ENCODE assay signal across 16 cellular contexts in the genomic region with DNA sequence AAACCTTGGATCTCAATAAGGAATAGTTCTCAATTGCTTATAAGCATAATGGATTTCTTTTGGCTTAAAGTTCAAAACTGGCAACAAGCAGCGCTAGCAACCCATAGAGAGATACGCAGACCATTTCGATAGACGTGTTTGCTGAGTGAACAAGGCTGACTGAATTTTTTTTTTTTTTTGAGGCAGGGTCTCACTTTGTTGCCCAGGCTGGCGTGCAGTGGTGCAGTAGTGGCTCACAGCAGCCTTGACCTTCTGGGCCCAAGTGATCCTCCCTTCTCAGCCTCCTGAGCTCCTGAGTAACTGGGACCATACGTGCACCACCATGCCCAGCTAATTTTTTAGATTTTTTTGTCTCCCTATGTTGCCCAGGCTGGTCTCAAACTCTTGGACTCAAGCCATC. TPM values are rescaled to one million over a fixed set of nuclear protein-coding genes. Genes with fewer than 3 reads are reported as not detected.
DNase-seq lines count a peak whose midpoint lies in the region; ATAC-seq, FAIRE-seq and TF ChIP-seq lines count a peak whose summit lies in the region.
"Had no signal": no experiment of that assay in that cellular context is flagged by ENCODE, and none has a peak within 500 bp of the region (broad histone marks: within the 10 kb centered on the region; RNA-seq: fewer than 3 reads in every experiment).

No MANE protein-coding gene starts in this region.

- H3K4me3 Mint-ChIP-seq in activated CD4-positive, alpha-beta memory T cell treated with anti-CD3 and anti-CD28 coated beads, Interleukin-2, amount 10 ng/mL, durations not matched to agents 7 days and 5 days: peak overlapping the region; percentile 14
- H3K4me3 Mint-ChIP-seq in activated CD4-positive, alpha-beta memory T cell treated with anti-CD3 and anti-CD28 coated beads for 36 hours: no peak overlapping the region
- peak overlapping the region; percentile 81 for H3K4me3 Mint-ChIP-seq in stimulated activated memory B cell treated with anti-CD40 and anti-IgM and Interleukin-4, amounts not matched to agents 10 μg/mL and 1 μg/mL and 100 μg/mL, for 72 hours

- no peak for TF ChIP-seq CTCF in GM12878 (IDR thresholded peaks at IDR 0.05 in 2 of 3, conservative IDR thresholded peaks at IDR 0.05 in 1 of 3; ENCODE audit: control insufficient read depth in 2 of 3, extremely low read depth in 1 of 3, insufficient read depth in 1 of 3, low read depth in 3 of 3, low read length in 3 of 3)

- peaks cover 43% of the 10 kb centered on the region for H3K4me1 Mint-ChIP-seq in activated CD4-positive, alpha-beta memory T cell treated with anti-CD3 and anti-CD28 coated beads, Interleukin-2, amount 10 ng/mL, durations not matched to agents 7 days and 5 days
- H3K4me1 Mint-ChIP-seq in activated CD4-positive, alpha-beta memory T cell treated with anti-CD3 and anti-CD28 coated beads for 36 hours (ENCODE audit: low read depth): peaks cover 44% of the 10 kb centered on the region
- H3K4me1 Mint-ChIP-seq in stimulated activated memory B cell treated with anti-CD40 and anti-IgM and Interleukin-4, amounts not matched to agents 10 μg/mL and 1 μg/mL and 100 μg/mL, for 72 hours: peaks cover 78% of the 10 kb centered on the region

- H3K4me2 ChIP-seq in GM12878 (ENCODE audit: control insufficient read depth, insufficient read depth): peak overlapping the region; percentile 94

- peaks cover 22% of the 10 kb centered on the region for H3K36me3 Mint-ChIP-seq in activated CD4-positive, alpha-beta memory T cell treated with anti-CD3 and anti-CD28 coated beads, Interleukin-2, amount 10 ng/mL, durations not matched to agents 7 days and 5 days (ENCODE audit: low read depth)
- H3K36me3 Mint-ChIP-seq in activated CD4-positive, alpha-beta memory T cell treated with anti-CD3 and anti-CD28 coated beads for 36 hours: peaks cover 17% of the 10 kb centered on the region
- H3K36me3 Mint-ChIP-seq in stimulated activated memory B cell treated with anti-CD40 and anti-IgM and Interleukin-4, amounts not matched to agents 10 μg/mL and 1 μg/mL and 100 μg/mL, for 72 hours: peaks cover 21% of the 10 kb centered on the region

- H3K9me3 ChIP-seq in GM12878 (replicated peaks; ENCODE audit: control insufficient read depth, insufficient read depth, low read length): no peaks in the 10 kb centered on the region

- no peaks in the 10 kb centered on the region for H4K20me1 ChIP-seq in GM12878 (ENCODE audit: control insufficient read depth, insufficient read depth)

- no peak for TF ChIP-seq POLR2A in GM12878 (IDR thresholded peaks at IDR 0.05; ENCODE audit: low read depth, low read length)

- WGBS in GM12878 (ENCODE audit: insufficient coverage, insufficient replicate concordance, low lambda C conversion rate, missing lambda C conversion rate): 99% methylated on average over 6 of the region's 6 CpGs

- DNase-seq in activated CD4-positive, alpha-beta memory T cell treated with anti-CD3 and anti-CD28 coated beads, Interleukin-2, amount 10 ng/mL, durations not matched to agents 7 days and 5 days: no peak
- DNase-seq in activated CD4-positive, alpha-beta memory T cell treated with anti-CD3 and anti-CD28 coated beads for 36 hours: no peak
- DNase-seq in GM19239 (ENCODE audit: insufficient read length, low spot score) (no peak), GM12878 (ENCODE audit: low read depth, low spot score) (no peak), HUDEP-2 (lab: John Stamatoyannopoulos, UW; ENCODE audit: unreplicated experiment in 76 of 76) (no peak)
- DNase-seq in stimulated activated CD4-positive, alpha-beta T cell treated with anti-CD3 and anti-CD28 coated beads, Interleukin-4, amount 100 ng/mL, for 24 hours: no peak
- DNase-seq: H7, NCI-H1048, NCI-H146, NCI-H2081 treated with DMSO at 0.1 percent for 48 hours, NCI-H524 had no signal

- no peak overlapping the region for H2AFZ ChIP-seq in GM12878 (ENCODE audit: control insufficient read depth, low read depth, low read length)

- no peak for ATAC-seq in GM12878
- ATAC-seq in stimulated activated memory B cell treated with anti-CD40 and anti-IgM and Interleukin-4, amounts not matched to agents 10 μg/mL and 1 μg/mL and 100 μg/mL, for 72 hours: no peak
- no peak for ATAC-seq in GM21737 (IDR thresholded peaks at IDR 0.05; ENCODE audit: unreplicated experiment)
- ATAC-seq: K562 had no signal

- FAIRE-seq in GM19239 (lab: Jason Lieb, UNC): peak; percentile 4
- no peak for FAIRE-seq in GM12878 (lab: Jason Lieb, UNC)
- FAIRE-seq: A204.1, K562 had no signal

- RAD21 ChIA-PET in GM12878 (lab: Charles Lee; ENCODE audit: unreplicated experiment): interaction anchor here (0.8 to 2.4 kb wide), 12 partner anchors 10 to 120 kb away, joined by 3 to 11 read pairs (median 6); partner anchors contain the start of gene ZBTB25

- peak overlapping the region; percentile 79; the same call in 1 of the 2 replicates for H3K4me3 ChIP-seq in GM12878
- H3K4me3 ChIP-seq: K562 had no signal

- no peak for TF ChIP-seq RAD21 in GM12878 (IDR thresholded peaks at IDR 0.05; ENCODE audit: insufficient read depth, low read depth, low read length)

- peaks cover 0 to 8% of the 10 kb centered on the region in 2 experiments; a peak in 2 of 4 replicates for H3K36me3 ChIP-seq in GM12878 (ENCODE audit: control insufficient read depth in 2 of 2, insufficient read depth in 2 of 2, low read length in 1 of 2)

- intact Hi-C loops in activated CD4-positive, alpha-beta memory T cell treated with anti-CD3 and anti-CD28 coated beads for 36 hours (cut with micrococcal nuclease): loop anchor here (2.0 to 10.0 kb wide), 3 partner anchors 13 to 171 kb away; partner anchors contain the start of gene MTHFD1
- intact Hi-C loops in GM12878 (cut with micrococcal nuclease; ENCODE audit: unreplicated experiment): loop anchor here (2.0 kb wide), 1 partner anchor 19 kb away; no protein-coding TSS in a partner anchor

- no peaks in the 10 kb centered on the region for H3K27me3 ChIP-seq in GM12878 (replicated peaks in 1 of 2; ENCODE audit: control insufficient read depth in 2 of 2, insufficient read depth in 2 of 2, low read length in 1 of 2)

- no peak overlapping the region for H3K27ac Mint-ChIP-seq in activated CD4-positive, alpha-beta memory T cell treated with anti-CD3 and anti-CD28 coated beads, Interleukin-2, amount 10 ng/mL, durations not matched to agents 7 days and 5 days
- no peak overlapping the region for H3K27ac Mint-ChIP-seq in activated CD4-positive, alpha-beta memory T cell treated with anti-CD3 and anti-CD28 coated beads for 36 hours
- H3K27ac Mint-ChIP-seq in stimulated activated memory B cell treated with anti-CD40 and anti-IgM and Interleukin-4, amounts not matched to agents 10 μg/mL and 1 μg/mL and 100 μg/mL, for 72 hours: peak overlapping the region; percentile 80
- H3K27ac Mint-ChIP-seq: CD14-positive monocyte had no signal

- H3K79me2 ChIP-seq in GM12878 (ENCODE audit: control insufficient read depth, insufficient read depth, low read length): no peaks in the 10 kb centered on the region

- in situ Hi-C loops in GM12878 (cut with MboI): no loop called here

- H3K9ac ChIP-seq in GM12878 (ENCODE audit: control insufficient read depth, insufficient read depth, low read length): no peak overlapping the region

- POLR2A ChIA-PET in activated CD4-positive, alpha-beta memory T cell treated with anti-CD3 and anti-CD28 coated beads, Interleukin-2, amount 10 ng/mL, durations not matched to agents 7 days and 5 days (lab: Charles Lee): interaction anchor here (1.2 to 3.2 kb wide), 4 partner anchors 18 to 126 kb away, joined by 3 to 10 read pairs (median 8); no protein-coding TSS in a partner anchor
- POLR2A ChIA-PET in activated CD4-positive, alpha-beta memory T cell treated with anti-CD3 and anti-CD28 coated beads for 36 hours (lab: Charles Lee): interaction anchor here (0.5 to 1.9 kb wide), 3 partner anchors 17 to 77 kb away, joined by 3 to 5 read pairs (median 3); partner anchors contain the start of genes HSPA2 and ZBTB1
- POLR2A ChIA-PET in GM12878 (lab: Charles Lee): interaction anchor here (0.9 to 2.7 kb wide), 8 partner anchors 12 to 127 kb away, joined by 3 to 19 read pairs (median 4); partner anchors contain the start of gene MTHFD1

- no peak for TF ChIP-seq EP300 in GM12878 (IDR thresholded peaks at IDR 0.05; ENCODE audit: borderline replicate concordance in 1 of 2, control insufficient read depth in 1 of 2, low read depth in 2 of 2, low read length in 2 of 2)

- H3K9me3 Mint-ChIP-seq in activated CD4-positive, alpha-beta memory T cell treated with anti-CD3 and anti-CD28 coated beads, Interleukin-2, amount 10 ng/mL, durations not matched to agents 7 days and 5 days: no peaks in the 10 kb centered on the region
- no peaks in the 10 kb centered on the region for H3K9me3 Mint-ChIP-seq in activated CD4-positive, alpha-beta memory T cell treated with anti-CD3 and anti-CD28 coated beads for 36 hours
- no peaks in the 10 kb centered on the region for H3K9me3 Mint-ChIP-seq in stimulated activated memory B cell treated with anti-CD40 and anti-IgM and Interleukin-4, amounts not matched to agents 10 μg/mL and 1 μg/mL and 100 μg/mL, for 72 hours

- CTCF ChIA-PET in activated CD4-positive, alpha-beta memory T cell treated with anti-CD3 and anti-CD28 coated beads, Interleukin-2, amount 10 ng/mL, durations not matched to agents 7 days and 5 days (lab: Charles Lee): interaction anchor here (0.8 to 1.7 kb wide), 3 partner anchors 14 to 47 kb away, joined by 3 to 9 read pairs (median 6); no protein-coding TSS in a partner anchor
- CTCF ChIA-PET in activated CD4-positive, alpha-beta memory T cell treated with anti-CD3 and anti-CD28 coated beads for 36 hours (lab: Charles Lee): interaction anchor here (0.7 to 3.5 kb wide), 7 partner anchors 15 to 173 kb away, joined by 3 to 20 read pairs (median 3); no protein-coding TSS in a partner anchor
- CTCF ChIA-PET in GM12878 (lab: Yijun Ruan, JAX): interaction anchor here (0.6 to 6.4 kb wide), 18 partner anchors 12 to 251 kb away, joined by 3 to 60 read pairs (median 4); no protein-coding TSS in a partner anchor

- peaks cover 4% of the 10 kb centered on the region for H3K27me3 Mint-ChIP-seq in activated CD4-positive, alpha-beta memory T cell treated with anti-CD3 and anti-CD28 coated beads, Interleukin-2, amount 10 ng/mL, durations not matched to agents 7 days and 5 days
- no peaks in the 10 kb centered on the region for H3K27me3 Mint-ChIP-seq in activated CD4-positive, alpha-beta memory T cell treated with anti-CD3 and anti-CD28 coated beads for 36 hours
- no peaks in the 10 kb centered on the region for H3K27me3 Mint-ChIP-seq in stimulated activated memory B cell treated with anti-CD40 and anti-IgM and Interleukin-4, amounts not matched to agents 10 μg/mL and 1 μg/mL and 100 μg/mL, for 72 hours

- SMC1A ChIA-PET in GM12878 (lab: Charles Lee; ENCODE audit: uncharacterized antibody, unreplicated experiment): interaction anchor here (0.6 to 6.2 kb wide), 18 partner anchors 10 to 788 kb away, joined by 3 to 95 read pairs (median 6); no protein-coding TSS in a partner anchor

- no peak overlapping the region for H3K27ac ChIP-seq in GM12878 (ENCODE audit: control insufficient read depth, insufficient read depth)

- BruUV-seq in GM12878 (replicated peaks; lab: Mats Ljungman, UMichigan): no TSS peak

- H3K4me1 ChIP-seq in GM12878 (ENCODE audit: control insufficient read depth, insufficient read depth, low read length): peaks cover 33% of the 10 kb centered on the region

RNA-seq across cellular contexts. Expression of gene AKAP5, which starts 1.4 kb away (rescaled TPM):
- total RNA-seq in activated CD4-positive, alpha-beta memory T cell treated with anti-CD3 and anti-CD28 coated beads, Interleukin-2, amount 10 ng/mL, durations not matched to agents 7 days and 5 days: under 1 TPM; 0.88 TPM
- 1 to 10 TPM in 1 of 2 experiments, under 1 TPM in 1; 0.74 to 1.1 TPM for total RNA-seq in activated CD4-positive, alpha-beta memory T cell treated with anti-CD3 and anti-CD28 coated beads for 36 hours
- 4.3 and 4.8 TPM in 2 replicates for total RNA-seq in GM12878 (2013; cell fraction: nucleolus; rRNA removed)
- total RNA-seq in GM12878 (2014; rRNA removed): 3.8 and 4.4 TPM in 2 replicates
- 5.1 TPM in 2 replicates for total RNA-seq in GM12878 (2014; rRNA removed; fragmentation: Illumina TruSeq; extraction: Trizol)
- 3.7 and 4.0 TPM in 2 replicates for total RNA-seq in GM12878 (2021)
- polyA plus RNA-seq in GM12878 (2011; ENCODE audit: low read depth): 1.1 TPM
- polyA plus RNA-seq in GM12878 (2011; rRNA removed): 1.6 and 3.1 TPM in 2 replicates
- 0.69 TPM in 2 replicates for polyA plus RNA-seq in GM12878 (2011; cell fraction: cytosol; rRNA removed)
- polyA plus RNA-seq in GM12878 (2011; cell fraction: nucleus; rRNA removed): 0.98 and 0.99 TPM in 2 replicates
- polyA plus RNA-seq in GM12878 (2012): 1.4 and 1.5 TPM in 2 replicates
- 3.4 and 3.9 TPM in 2 replicates for polyA plus RNA-seq in GM12878 (2014; fragmentation: Illumina TruSeq; extraction: Trizol)
- 1 to 10 TPM in 1 of 2 experiments, under 1 TPM in 1; 0.45 to 1.5 TPM for polyA plus RNA-seq in GM12878 (2014; fragmentation: Nextera tagmentation; extraction: Ambion mirVana)
- polyA plus RNA-seq in GM12878 (2014; rRNA removed): 1.7 and 1.8 TPM in 2 replicates
- under 1 TPM; 0.55 to 0.90 TPM for polyA plus RNA-seq in GM12878 (2016; fragmentation: Nextera tagmentation; extraction: Ambion mirVana)
- 1.6 and 2.3 TPM in 2 replicates for polyA minus RNA-seq in GM12878 (2011; rRNA and poly(A)+ RNA removed)
- 0.80 and 1.4 TPM in 2 replicates for polyA minus RNA-seq in GM12878 (2011; cell fraction: cytosol; rRNA and poly(A)+ RNA removed)
- polyA minus RNA-seq in GM12878 (2011; cell fraction: nucleus; rRNA and poly(A)+ RNA removed): 2.3 and 3.2 TPM in 2 replicates
- polyA plus RNA-seq: CD14-positive monocyte had no signal

RNA-seq across cellular contexts. Expression of gene ZBTB25, which starts 39.8 kb away (rescaled TPM):
- total RNA-seq in activated CD4-positive, alpha-beta memory T cell treated with anti-CD3 and anti-CD28 coated beads, Interleukin-2, amount 10 ng/mL, durations not matched to agents 7 days and 5 days: 10 to 100 TPM; 38.8 to 40.5 TPM
- total RNA-seq in activated CD4-positive, alpha-beta memory T cell treated with anti-CD3 and anti-CD28 coated beads for 36 hours: 10 to 100 TPM; 24.2 to 27.5 TPM
- 108 and 113 TPM in 2 replicates for total RNA-seq in GM12878 (2013; cell fraction: nucleolus; rRNA removed)
- total RNA-seq in GM12878 (2014; rRNA removed): 8.8 and 11.2 TPM in 2 replicates
- 9.6 and 10.0 TPM in 2 replicates for total RNA-seq in GM12878 (2014; rRNA removed; fragmentation: Illumina TruSeq; extraction: Trizol)
- 10.9 and 12.5 TPM in 2 replicates for total RNA-seq in GM12878 (2021)
- polyA plus RNA-seq in GM12878 (2011; ENCODE audit: low read depth): 10.1 TPM
- polyA plus RNA-seq in GM12878 (2011; rRNA removed): 33.9 and 34.0 TPM in 2 replicates
- 19.6 and 27.1 TPM in 2 replicates for polyA plus RNA-seq in GM12878 (2011; cell fraction: cytosol; rRNA removed)
- 23.6 and 39.4 TPM in 2 replicates for polyA plus RNA-seq in GM12878 (2011; cell fraction: nucleus; rRNA removed)
- polyA plus RNA-seq in GM12878 (2012): 13.1 and 19.6 TPM in 2 replicates
- polyA plus RNA-seq in GM12878 (2014; fragmentation: Illumina TruSeq; extraction: Trizol): 9.8 and 10.7 TPM in 2 replicates
- 1 to 10 TPM; 4.1 to 5.6 TPM for polyA plus RNA-seq in GM12878 (2014; fragmentation: Nextera tagmentation; extraction: Ambion mirVana)
- 7.0 and 7.8 TPM in 2 replicates for polyA plus RNA-seq in GM12878 (2014; rRNA removed)
- 10 to 100 TPM; 11.2 to 13.9 TPM for polyA plus RNA-seq in GM12878 (2016; fragmentation: Nextera tagmentation; extraction: Ambion mirVana)
- polyA minus RNA-seq in GM12878 (2011; rRNA and poly(A)+ RNA removed): 41.5 and 49.3 TPM in 2 replicates
- 16.2 and 16.7 TPM in 2 replicates for polyA minus RNA-seq in GM12878 (2011; cell fraction: cytosol; rRNA and poly(A)+ RNA removed)
- polyA minus RNA-seq in GM12878 (2011; cell fraction: nucleus; rRNA and poly(A)+ RNA removed): 29.1 and 33.5 TPM in 2 replicates

RNA-seq across cellular contexts. Expression of gene ZBTB1, which starts 40.7 kb away (rescaled TPM):
- total RNA-seq in activated CD4-positive, alpha-beta memory T cell treated with anti-CD3 and anti-CD28 coated beads, Interleukin-2, amount 10 ng/mL, durations not matched to agents 7 days and 5 days: 10 to 100 TPM; 81.2 to 86.1 TPM
- total RNA-seq in activated CD4-positive, alpha-beta memory T cell treated with anti-CD3 and anti-CD28 coated beads for 36 hours: 10 to 100 TPM; 29.8 to 31.8 TPM
- total RNA-seq in GM12878 (2013; cell fraction: nucleolus; rRNA removed): 147 and 173 TPM in 2 replicates
- total RNA-seq in GM12878 (2014; rRNA removed) (29.1 and 34.2 TPM in 2 replicates), GM12878 (2014; rRNA removed; fragmentation: Illumina TruSeq; extraction: Trizol) (53.8 and 53.9 TPM in 2 replicates), GM12878 (2021) (49.1 and 49.3 TPM in 2 replicates)
- 32.0 TPM for polyA plus RNA-seq in GM12878 (2011; ENCODE audit: low read depth)
- polyA plus RNA-seq in GM12878 (2011; rRNA removed) (127 and 195 TPM in 2 replicates), GM12878 (2014; fragmentation: Illumina TruSeq; extraction: Trizol) (58.9 and 83.2 TPM in 2 replicates), GM12878 (2014; fragmentation: Nextera tagmentation; extraction: Ambion mirVana) (10 to 100 TPM; 12.3 to 18.0 TPM), GM12878 (2014; rRNA removed) (35.5 and 42.6 TPM in 2 replicates), GM12878 (2016; fragmentation: Nextera tagmentation; extraction: Ambion mirVana) (10 to 100 TPM; 36.2 to 37.5 TPM)
- polyA plus RNA-seq in GM12878 (2011; cell fraction: cytosol; rRNA removed): 47.0 and 69.2 TPM in 2 replicates
- polyA plus RNA-seq in GM12878 (2011; cell fraction: nucleus; rRNA removed): 97.0 and 105 TPM in 2 replicates
- polyA plus RNA-seq in GM12878 (2012): 47.7 and 64.3 TPM in 2 replicates
- 78.9 and 97.3 TPM in 2 replicates for polyA minus RNA-seq in GM12878 (2011; rRNA and poly(A)+ RNA removed)
- 29.5 and 39.5 TPM in 2 replicates for polyA minus RNA-seq in GM12878 (2011; cell fraction: cytosol; rRNA and poly(A)+ RNA removed)
- polyA minus RNA-seq in GM12878 (2011; cell fraction: nucleus; rRNA and poly(A)+ RNA removed): 23.2 and 32.1 TPM in 2 replicates
